In the genomic region with DNA sequence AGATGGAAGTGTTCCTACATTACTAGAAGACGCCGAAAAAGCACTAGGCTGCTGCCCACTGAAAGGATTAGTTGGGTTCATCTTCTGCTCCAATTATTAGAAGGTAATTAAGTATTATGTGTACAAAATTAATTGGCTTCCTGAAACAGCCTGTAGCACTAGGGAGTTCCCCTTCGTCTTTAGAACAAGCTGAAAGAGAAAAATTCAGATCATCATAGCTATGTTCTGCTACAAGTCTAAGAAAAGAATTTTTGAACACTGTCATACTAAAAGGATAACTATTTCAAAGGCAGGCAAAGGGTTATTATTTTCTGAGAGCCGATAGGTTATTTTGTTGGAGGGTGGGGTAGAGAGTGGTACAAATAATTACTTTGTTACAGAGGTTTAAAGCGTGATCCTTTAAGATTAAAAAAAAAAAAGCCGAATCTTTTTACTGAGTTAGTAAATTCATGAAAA, we compare ENCODE assay signal across 8 cellular contexts. TPM values are rescaled to one million over a fixed set of nuclear protein-coding genes. Genes with fewer than 3 reads are reported as not detected.
A peak's percentile ranks its signal among the peaks of the same experiment; 100 is the strongest.
DNase-seq lines count a peak whose midpoint lies in the region; ATAC-seq and TF ChIP-seq lines count a peak whose summit lies in the region.

A gene (minus strand): TSS at position 406 of the 456 bp plus-strand sequence. CDS start 325 bp downstream, at position 81.

- in situ Hi-C loops in GM13977 (cut with MboI; ENCODE audit: low pct_unique_long_range_greater_than_20kb, low sequenced_read_pairs, unreplicated experiment): no loop called here

- H3K36me3 ChIP-seq in upper lobe of left lung: peaks cover 0 to 25% (median 8%) of the 10 kb centered on the region in 4 donors

- H3K27ac ChIP-seq in upper lobe of left lung: peak within 1 kb of the TSS; percentile 93 to 96 (median 95)

- peak within 1 kb of the TSS; percentile 74 to 99 (median 93) for H3K4me3 ChIP-seq in upper lobe of left lung

- peaks cover 49 to 56% (median 53%) of the 10 kb centered on the region in 4 donors for H3K4me1 ChIP-seq in upper lobe of left lung

- peak within 1 kb of the TSS; percentile 99 for H3K27ac Mint-ChIP-seq in activated naive CD4-positive, alpha-beta T cell treated with anti-CD3 and anti-CD28 coated beads, Interleukin-2, amount 50 U/mL, for 24 hours
- H3K27ac Mint-ChIP-seq in chondrocyte (ENCODE audit: unreplicated experiment) (peak within 1 kb of the TSS; percentile 97), memory B cell (peak within 1 kb of the TSS; percentile 92)

- no peak for TF ChIP-seq EP300 in upper lobe of left lung (IDR thresholded peaks at IDR 0.05)

- H3K4me1 Mint-ChIP-seq in activated naive CD4-positive, alpha-beta T cell treated with anti-CD3 and anti-CD28 coated beads, Interleukin-2, amount 50 U/mL, for 24 hours: peaks cover 60% of the 10 kb centered on the region
- H3K4me1 Mint-ChIP-seq in chondrocyte (ENCODE audit: low read depth) (peaks cover 52% of the 10 kb centered on the region), memory B cell (peaks cover 30% of the 10 kb centered on the region)

- no peaks in the 10 kb centered on the region for H3K27me3 ChIP-seq in upper lobe of left lung

- H3K4me3 Mint-ChIP-seq in activated naive CD4-positive, alpha-beta T cell treated with anti-CD3 and anti-CD28 coated beads, Interleukin-2, amount 50 U/mL, for 24 hours: peak within 1 kb of the TSS; percentile 99
- H3K4me3 Mint-ChIP-seq in chondrocyte (ENCODE audit: unreplicated experiment): peak within 1 kb of the TSS; percentile 92
- peak within 1 kb of the TSS; percentile 99 for H3K4me3 Mint-ChIP-seq in memory B cell

- no peaks in the 10 kb centered on the region for H3K27me3 Mint-ChIP-seq in activated naive CD4-positive, alpha-beta T cell treated with anti-CD3 and anti-CD28 coated beads, Interleukin-2, amount 50 U/mL, for 24 hours
- H3K27me3 Mint-ChIP-seq in chondrocyte (ENCODE audit: low read depth): no peaks in the 10 kb centered on the region
- H3K27me3 Mint-ChIP-seq in memory B cell: no peaks in the 10 kb centered on the region

- TF ChIP-seq CTCF in chondrocyte (IDR thresholded peaks at IDR 0.05) (no peak), upper lobe of left lung (IDR thresholded peaks at IDR 0.05) (no peak), GM13977 (IDR thresholded peaks at IDR 0.05; ENCODE audit: extremely low read depth, insufficient read depth, missing control alignments) (no peak)

- no peak for DNase-seq in activated naive CD4-positive, alpha-beta T cell treated with anti-CD3 and anti-CD28 coated beads, Interleukin-2, amount 50 U/mL, for 16 hours
- DNase-seq in chondrocyte (ENCODE audit: low spot score) (no peak), memory B cell (ENCODE audit: low spot score in 2 of 2) (no peak), upper lobe of left lung (no peak), glomerular visceral epithelial cell (ENCODE audit: extremely low spot score) (no peak), UCSD-AML1 (lab: John Stamatoyannopoulos, UW; ENCODE audit: unreplicated experiment) (no peak), GM13977 (ENCODE audit: low spot score) (no peak)

- peaks cover 12% of the 10 kb centered on the region for H3K36me3 Mint-ChIP-seq in activated naive CD4-positive, alpha-beta T cell treated with anti-CD3 and anti-CD28 coated beads, Interleukin-2, amount 50 U/mL, for 24 hours
- H3K36me3 Mint-ChIP-seq in chondrocyte (ENCODE audit: low read depth) (peaks cover 12% of the 10 kb centered on the region), memory B cell (peaks cover 11% of the 10 kb centered on the region)

- TF ChIP-seq POLR2A in upper lobe of left lung (IDR thresholded peaks at IDR 0.05): no peak

- no peaks in the 10 kb centered on the region for H3K9me3 Mint-ChIP-seq in activated naive CD4-positive, alpha-beta T cell treated with anti-CD3 and anti-CD28 coated beads, Interleukin-2, amount 50 U/mL, for 24 hours
- H3K9me3 Mint-ChIP-seq in chondrocyte (ENCODE audit: low read depth) (no peaks in the 10 kb centered on the region), memory B cell (no peaks in the 10 kb centered on the region)

- WGBS in upper lobe of left lung, 2 donors: 32 to 36% methylated on average over 6 of the region's 6 CpGs

- H3K9me3 ChIP-seq in upper lobe of left lung: no peaks in the 10 kb centered on the region

- ATAC-seq in memory B cell (ENCODE audit: low read depth) (no peak), upper lobe of left lung (ENCODE audit: low FRiP score in 2 of 2) (no peak)

RNA-seq across cellular contexts. Expression of the gene that starts here (rescaled TPM):
- 86.4 to 106 TPM (median 87.2 TPM) in 3 replicates for total RNA-seq in chondrocyte
- total RNA-seq in upper lobe of left lung: 100 to 1,000 TPM in 2 of 6 donors, 10 to 100 TPM in 4; 93.3 to 226 (median 98.4) TPM
